Comparison of ENCODE assay signal across 14 cellular contexts in genomic region chr20:14214046-14214445, GRCh38.
"Had no signal": no experiment of that assay in that cellular context is flagged by ENCODE, and none has a peak within 500 bp of the region (broad histone marks: within the 10 kb centered on the region; RNA-seq: fewer than 3 reads in every experiment).

No MANE protein-coding gene starts in this region.

- H3K27me3 ChIP-seq: cardiac muscle cell, gastrocnemius medialis, heart left ventricle, ovary, sigmoid colon had no signal

- H3K4me1 ChIP-seq: gastrocnemius medialis, heart left ventricle had no signal

- H3K4me3 ChIP-seq: cardiac muscle cell, gastrocnemius medialis, heart left ventricle, ovary, sigmoid colon had no signal

- ATAC-seq: activated naive CD8-positive, alpha-beta T cell treated with anti-CD3 and anti-CD28 coated beads, Interleukin-2, amount 50 U/mL, for 24 hours; gastrocnemius medialis; heart left ventricle; stimulated activated memory B cell treated with anti-CD40 and anti-IgM and Interleukin-4, amounts not matched to agents 10 μg/mL and 1 μg/mL and 100 μg/mL, for 72 hours had no signal

- H3K36me3 ChIP-seq: cardiac muscle cell, gastrocnemius medialis, heart left ventricle, ovary, sigmoid colon, WERI-Rb-1 had no signal

- H3K9me3 ChIP-seq: gastrocnemius medialis, ovary, sigmoid colon had no signal

- DNase-seq: activated CD4-positive, alpha-beta T cell treated with anti-CD3 and anti-CD28 coated beads, Interleukin-2, amount 50 U/mL, for 48 hours; activated naive CD4-positive, alpha-beta T cell treated with anti-CD3 and anti-CD28 coated beads for 36 hours; activated naive CD8-positive, alpha-beta T cell treated with anti-CD3 and anti-CD28 coated beads, Interleukin-2, amount 50 U/mL, for 24 hours; activated T-cell treated with anti-CD3 and anti-CD28 coated beads, Interleukin-2, amount 50 U/mL, for 1 hour; erythroblast; gastrocnemius medialis; heart left ventricle; naive B cell; ovary; sigmoid colon; T-helper 1 cell; WERI-Rb-1 had no signal

- H3K27ac ChIP-seq: cardiac muscle cell, gastrocnemius medialis, heart left ventricle, ovary, sigmoid colon, WERI-Rb-1 had no signal
